In the genomic region with DNA sequence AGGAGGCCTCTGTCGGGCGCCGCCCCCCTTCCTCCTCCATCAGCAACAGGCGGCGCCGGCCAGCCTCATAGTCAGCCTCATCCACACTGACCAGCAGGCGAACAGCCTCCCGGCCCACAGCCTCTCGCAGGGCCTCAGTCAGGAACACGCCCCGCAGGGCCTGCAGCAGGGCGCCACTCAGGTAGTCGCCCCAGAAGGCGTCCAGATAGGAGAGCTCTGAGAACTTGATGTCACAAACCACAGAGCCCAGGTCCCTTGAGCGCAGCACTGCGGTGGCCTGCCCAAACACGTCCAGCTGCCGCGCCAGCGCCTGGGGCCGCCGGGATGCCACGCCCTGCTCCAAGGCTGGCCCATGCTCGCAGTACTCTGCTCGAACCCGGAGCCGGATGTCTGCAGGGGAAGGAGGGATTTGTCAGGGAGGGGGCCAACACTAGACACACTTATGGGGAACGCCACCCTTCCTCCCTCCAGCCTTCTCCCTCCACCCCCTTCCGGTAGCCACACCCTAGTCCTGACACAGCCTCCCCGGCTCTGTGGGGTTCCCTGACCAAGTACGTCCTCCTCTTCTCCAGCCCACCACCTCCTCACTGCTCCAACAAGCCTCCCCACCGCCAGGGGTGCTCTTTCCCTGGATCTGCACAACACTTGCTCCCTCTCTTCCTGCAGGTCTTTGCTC, we compare ENCODE assay signal across 1 cellular context.
TF ChIP-seq lines count a peak whose summit lies in the region.

No MANE protein-coding gene starts in this region.

TF ChIP-seq in GM12878, 131 proteins besides CTCF, POLR2A, EP300 and RAD21 (continues in another document):
- no peak; the same call in 1 of the 2 replicates for TF ChIP-seq SPI1 (IDR thresholded peaks at IDR 0.05; ENCODE audit: borderline replicate concordance, insufficient read depth, low read depth, low read length)
- TF ChIP-seq EZH2 (IDR thresholded peaks at IDR 0.05; ENCODE audit: borderline replicate concordance, control insufficient read depth, low read depth, low read length), result no peak
- TF ChIP-seq ATF7 (IDR thresholded peaks at IDR 0.05; ENCODE audit: low read depth), result peak; percentile 45; the same call in 1 of the 2 replicates
- TF ChIP-seq FOS (IDR thresholded peaks at IDR 0.05; ENCODE audit: borderline replicate concordance, extremely low read depth, insufficient read length), result no peak
- TF ChIP-seq CBX3 (IDR thresholded peaks at IDR 0.05; ENCODE audit: borderline replicate concordance, low read depth), result no peak
- peak; percentile 68; the same call in 1 of the 2 replicates for TF ChIP-seq DPF2 (IDR thresholded peaks at IDR 0.05)
- TF ChIP-seq CEBPB (IDR thresholded peaks at IDR 0.05; ENCODE audit: borderline replicate concordance in 1 of 2, low read depth in 2 of 2, low read length in 2 of 2), result no peak
- TF ChIP-seq, protein P1, sequence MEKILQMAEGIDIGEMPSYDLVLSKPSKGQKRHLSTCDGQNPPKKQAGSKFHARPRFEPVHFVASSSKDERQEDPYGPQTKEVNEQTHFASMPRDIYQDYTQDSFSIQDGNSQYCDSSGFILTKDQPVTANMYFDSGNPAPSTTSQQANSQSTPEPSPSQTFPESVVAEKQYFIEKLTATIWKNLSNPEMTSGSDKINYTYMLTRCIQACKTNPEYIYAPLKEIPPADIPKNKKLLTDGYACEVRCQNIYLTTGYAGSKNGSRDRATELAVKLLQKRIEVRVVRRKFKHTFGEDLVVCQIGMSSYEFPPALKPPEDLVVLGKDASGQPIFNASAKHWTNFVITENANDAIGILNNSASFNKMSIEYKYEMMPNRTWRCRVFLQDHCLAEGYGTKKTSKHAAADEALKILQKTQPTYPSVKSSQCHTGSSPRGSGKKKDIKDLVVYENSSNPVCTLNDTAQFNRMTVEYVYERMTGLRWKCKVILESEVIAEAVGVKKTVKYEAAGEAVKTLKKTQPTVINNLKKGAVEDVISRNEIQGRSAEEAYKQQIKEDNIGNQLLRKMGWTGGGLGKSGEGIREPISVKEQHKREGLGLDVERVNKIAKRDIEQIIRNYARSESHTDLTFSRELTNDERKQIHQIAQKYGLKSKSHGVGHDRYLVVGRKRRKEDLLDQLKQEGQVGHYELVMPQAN (conservative IDR thresholded peaks at IDR 0.05), result no peak
- no peak for TF ChIP-seq KLF5 (IDR thresholded peaks at IDR 0.05; ENCODE audit: partially characterized antibody)
- TF ChIP-seq, protein P2, sequence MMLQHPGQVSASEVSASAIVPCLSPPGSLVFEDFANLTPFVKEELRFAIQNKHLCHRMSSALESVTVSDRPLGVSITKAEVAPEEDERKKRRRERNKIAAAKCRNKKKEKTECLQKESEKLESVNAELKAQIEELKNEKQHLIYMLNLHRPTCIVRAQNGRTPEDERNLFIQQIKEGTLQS (IDR thresholded peaks at IDR 0.05; ENCODE audit: borderline replicate concordance, extremely low read depth, low read depth, low read length), result no peak
- 0 out of 2 replicates have a peak, but pooled peaks have one; percentile 19 for TF ChIP-seq MTA2 (IDR thresholded peaks at IDR 0.05; ENCODE audit: low read depth)
- TF ChIP-seq, protein P3, sequence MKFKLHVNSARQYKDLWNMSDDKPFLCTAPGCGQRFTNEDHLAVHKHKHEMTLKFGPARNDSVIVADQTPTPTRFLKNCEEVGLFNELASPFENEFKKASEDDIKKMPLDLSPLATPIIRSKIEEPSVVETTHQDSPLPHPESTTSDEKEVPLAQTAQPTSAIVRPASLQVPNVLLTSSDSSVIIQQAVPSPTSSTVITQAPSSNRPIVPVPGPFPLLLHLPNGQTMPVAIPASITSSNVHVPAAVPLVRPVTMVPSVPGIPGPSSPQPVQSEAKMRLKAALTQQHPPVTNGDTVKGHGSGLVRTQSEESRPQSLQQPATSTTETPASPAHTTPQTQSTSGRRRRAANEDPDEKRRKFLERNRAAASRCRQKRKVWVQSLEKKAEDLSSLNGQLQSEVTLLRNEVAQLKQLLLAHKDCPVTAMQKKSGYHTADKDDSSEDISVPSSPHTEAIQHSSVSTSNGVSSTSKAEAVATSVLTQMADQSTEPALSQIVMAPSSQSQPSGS (IDR thresholded peaks at IDR 0.05; ENCODE audit: low read length), result no peak
- no peak for TF ChIP-seq ZBED1 (IDR thresholded peaks at IDR 0.05; ENCODE audit: borderline replicate concordance)
- no peak for TF ChIP-seq NR2F1 (conservative IDR thresholded peaks at IDR 0.05)
- TF ChIP-seq, protein P4, sequence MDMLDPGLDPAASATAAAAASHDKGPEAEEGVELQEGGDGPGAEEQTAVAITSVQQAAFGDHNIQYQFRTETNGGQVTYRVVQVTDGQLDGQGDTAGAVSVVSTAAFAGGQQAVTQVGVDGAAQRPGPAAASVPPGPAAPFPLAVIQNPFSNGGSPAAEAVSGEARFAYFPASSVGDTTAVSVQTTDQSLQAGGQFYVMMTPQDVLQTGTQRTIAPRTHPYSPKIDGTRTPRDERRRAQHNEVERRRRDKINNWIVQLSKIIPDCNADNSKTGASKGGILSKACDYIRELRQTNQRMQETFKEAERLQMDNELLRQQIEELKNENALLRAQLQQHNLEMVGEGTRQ (IDR thresholded peaks at IDR 0.05; ENCODE audit: borderline replicate concordance, low read depth, low read length), result no peak
- TF ChIP-seq, protein P5, sequence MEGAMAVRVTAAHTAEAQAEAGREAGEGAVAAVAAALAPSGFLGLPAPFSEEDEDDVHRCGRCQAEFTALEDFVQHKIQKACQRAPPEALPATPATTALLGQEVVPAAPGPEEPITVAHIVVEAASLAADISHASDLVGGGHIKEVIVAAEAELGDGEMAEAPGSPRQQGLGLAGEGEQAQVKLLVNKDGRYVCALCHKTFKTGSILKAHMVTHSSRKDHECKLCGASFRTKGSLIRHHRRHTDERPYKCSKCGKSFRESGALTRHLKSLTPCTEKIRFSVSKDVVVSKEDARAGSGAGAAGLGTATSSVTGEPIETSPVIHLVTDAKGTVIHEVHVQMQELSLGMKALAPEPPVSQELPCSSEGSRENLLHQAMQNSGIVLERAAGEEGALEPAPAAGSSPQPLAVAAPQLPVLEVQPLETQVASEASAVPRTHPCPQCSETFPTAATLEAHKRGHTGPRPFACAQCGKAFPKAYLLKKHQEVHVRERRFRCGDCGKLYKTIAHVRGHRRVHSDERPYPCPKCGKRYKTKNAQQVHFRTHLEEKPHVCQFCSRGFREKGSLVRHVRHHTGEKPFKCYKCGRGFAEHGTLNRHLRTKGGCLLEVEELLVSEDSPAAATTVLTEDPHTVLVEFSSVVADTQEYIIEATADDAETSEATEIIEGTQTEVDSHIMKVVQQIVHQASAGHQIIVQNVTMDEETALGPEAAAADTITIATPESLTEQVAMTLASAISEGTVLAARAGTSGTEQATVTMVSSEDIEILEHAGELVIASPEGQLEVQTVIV (IDR thresholded peaks at IDR 0.05; ENCODE audit: borderline replicate concordance, partially characterized antibody), result peak; percentile 42
- TF ChIP-seq NRF1 (conservative IDR thresholded peaks at IDR 0.05; ENCODE audit: low read depth, low read length), result no peak
- TF ChIP-seq, protein P6, sequence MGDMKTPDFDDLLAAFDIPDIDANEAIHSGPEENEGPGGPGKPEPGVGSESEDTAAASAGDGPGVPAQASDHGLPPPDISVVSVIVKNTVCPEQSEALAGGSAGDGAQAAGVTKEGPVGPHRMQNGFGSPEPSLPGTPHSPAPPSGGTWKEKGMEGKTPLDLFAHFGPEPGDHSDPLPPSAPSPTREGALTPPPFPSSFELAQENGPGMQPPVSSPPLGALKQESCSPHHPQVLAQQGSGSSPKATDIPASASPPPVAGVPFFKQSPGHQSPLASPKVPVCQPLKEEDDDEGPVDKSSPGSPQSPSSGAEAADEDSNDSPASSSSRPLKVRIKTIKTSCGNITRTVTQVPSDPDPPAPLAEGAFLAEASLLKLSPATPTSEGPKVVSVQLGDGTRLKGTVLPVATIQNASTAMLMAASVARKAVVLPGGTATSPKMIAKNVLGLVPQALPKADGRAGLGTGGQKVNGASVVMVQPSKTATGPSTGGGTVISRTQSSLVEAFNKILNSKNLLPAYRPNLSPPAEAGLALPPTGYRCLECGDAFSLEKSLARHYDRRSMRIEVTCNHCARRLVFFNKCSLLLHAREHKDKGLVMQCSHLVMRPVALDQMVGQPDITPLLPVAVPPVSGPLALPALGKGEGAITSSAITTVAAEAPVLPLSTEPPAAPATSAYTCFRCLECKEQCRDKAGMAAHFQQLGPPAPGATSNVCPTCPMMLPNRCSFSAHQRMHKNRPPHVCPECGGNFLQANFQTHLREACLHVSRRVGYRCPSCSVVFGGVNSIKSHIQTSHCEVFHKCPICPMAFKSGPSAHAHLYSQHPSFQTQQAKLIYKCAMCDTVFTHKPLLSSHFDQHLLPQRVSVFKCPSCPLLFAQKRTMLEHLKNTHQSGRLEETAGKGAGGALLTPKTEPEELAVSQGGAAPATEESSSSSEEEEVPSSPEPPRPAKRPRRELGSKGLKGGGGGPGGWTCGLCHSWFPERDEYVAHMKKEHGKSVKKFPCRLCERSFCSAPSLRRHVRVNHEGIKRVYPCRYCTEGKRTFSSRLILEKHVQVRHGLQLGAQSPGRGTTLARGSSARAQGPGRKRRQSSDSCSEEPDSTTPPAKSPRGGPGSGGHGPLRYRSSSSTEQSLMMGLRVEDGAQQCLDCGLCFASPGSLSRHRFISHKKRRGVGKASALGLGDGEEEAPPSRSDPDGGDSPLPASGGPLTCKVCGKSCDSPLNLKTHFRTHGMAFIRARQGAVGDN (IDR thresholded peaks at IDR 0.05), result peak; percentile 20; the same call in 1 of the 2 replicates
- 0 out of 2 replicates have a peak, but pooled peaks have one; percentile 70 for TF ChIP-seq TCF3 (IDR thresholded peaks at IDR 0.05; ENCODE audit: borderline replicate concordance, insufficient read depth, low read depth, low read length)
- TF ChIP-seq TARDBP (IDR thresholded peaks at IDR 0.05; ENCODE audit: borderline replicate concordance), result no peak
- TF ChIP-seq EGR1 (IDR thresholded peaks at IDR 0.05; ENCODE audit: borderline replicate concordance in 1 of 2, low read depth in 2 of 2, low read length in 2 of 2), result no peak
- peak; percentile 98 for TF ChIP-seq HDGF (IDR thresholded peaks at IDR 0.05)
- TF ChIP-seq, protein P7, sequence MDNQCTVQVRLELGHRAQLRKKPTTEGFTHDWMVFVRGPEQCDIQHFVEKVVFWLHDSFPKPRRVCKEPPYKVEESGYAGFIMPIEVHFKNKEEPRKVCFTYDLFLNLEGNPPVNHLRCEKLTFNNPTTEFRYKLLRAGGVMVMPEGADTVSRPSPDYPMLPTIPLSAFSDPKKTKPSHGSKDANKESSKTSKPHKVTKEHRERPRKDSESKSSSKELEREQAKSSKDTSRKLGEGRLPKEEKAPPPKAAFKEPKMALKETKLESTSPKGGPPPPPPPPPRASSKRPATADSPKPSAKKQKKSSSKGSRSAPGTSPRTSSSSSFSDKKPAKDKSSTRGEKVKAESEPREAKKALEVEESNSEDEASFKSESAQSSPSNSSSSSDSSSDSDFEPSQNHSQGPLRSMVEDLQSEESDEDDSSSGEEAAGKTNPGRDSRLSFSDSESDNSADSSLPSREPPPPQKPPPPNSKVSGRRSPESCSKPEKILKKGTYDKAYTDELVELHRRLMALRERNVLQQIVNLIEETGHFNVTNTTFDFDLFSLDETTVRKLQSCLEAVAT (IDR thresholded peaks at IDR 0.05), result 0 out of 2 replicates have a peak, but pooled peaks have one; percentile 36
- TF ChIP-seq FOXM1 (IDR thresholded peaks at IDR 0.05; ENCODE audit: low read depth, low read length), result no peak
- TF ChIP-seq, protein P8, sequence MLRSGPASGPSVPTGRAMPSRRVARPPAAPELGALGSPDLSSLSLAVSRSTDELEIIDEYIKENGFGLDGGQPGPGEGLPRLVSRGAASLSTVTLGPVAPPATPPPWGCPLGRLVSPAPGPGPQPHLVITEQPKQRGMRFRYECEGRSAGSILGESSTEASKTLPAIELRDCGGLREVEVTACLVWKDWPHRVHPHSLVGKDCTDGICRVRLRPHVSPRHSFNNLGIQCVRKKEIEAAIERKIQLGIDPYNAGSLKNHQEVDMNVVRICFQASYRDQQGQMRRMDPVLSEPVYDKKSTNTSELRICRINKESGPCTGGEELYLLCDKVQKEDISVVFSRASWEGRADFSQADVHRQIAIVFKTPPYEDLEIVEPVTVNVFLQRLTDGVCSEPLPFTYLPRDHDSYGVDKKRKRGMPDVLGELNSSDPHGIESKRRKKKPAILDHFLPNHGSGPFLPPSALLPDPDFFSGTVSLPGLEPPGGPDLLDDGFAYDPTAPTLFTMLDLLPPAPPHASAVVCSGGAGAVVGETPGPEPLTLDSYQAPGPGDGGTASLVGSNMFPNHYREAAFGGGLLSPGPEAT (IDR thresholded peaks at IDR 0.05; ENCODE audit: low read depth), result 0 out of 2 replicates have a peak, but pooled peaks have one; percentile 4
- peak; percentile 66; the same call in 1 of the 2 replicates for TF ChIP-seq IKZF1 (conservative IDR thresholded peaks at IDR 0.05)
- TF ChIP-seq ZNF384 (IDR thresholded peaks at IDR 0.05; ENCODE audit: borderline replicate concordance, low read depth, low read length), result no peak
- peak; percentile 52; the same call in 1 of the 2 replicates for TF ChIP-seq LARP7 (IDR thresholded peaks at IDR 0.05)
- TF ChIP-seq POLR2AphosphoS5 (IDR thresholded peaks at IDR 0.05; ENCODE audit: low read length), result 0 out of 2 replicates have a peak, but pooled peaks have one; percentile 36
- peak; percentile 61; the same call in 1 of the 2 replicates for TF ChIP-seq EED (IDR thresholded peaks at IDR 0.05; ENCODE audit: low read depth)
- TF ChIP-seq ZNF207 (IDR thresholded peaks at IDR 0.05; ENCODE audit: borderline replicate concordance), result no peak
- 0 out of 2 replicates have a peak, but pooled peaks have one; percentile 23 for TF ChIP-seq CREM (IDR thresholded peaks at IDR 0.05; ENCODE audit: low read depth)
- TF ChIP-seq MEF2B (IDR thresholded peaks at IDR 0.05; ENCODE audit: partially characterized antibody, poor library complexity, severe bottlenecking), result peak; percentile 33
- TF ChIP-seq NBN (IDR thresholded peaks at IDR 0.05), result peak; percentile 83
- TF ChIP-seq PAX5 (IDR thresholded peaks at IDR 0.05; ENCODE audit: borderline replicate concordance, low read depth, low read length), result no peak
- TF ChIP-seq BACH1 (IDR thresholded peaks at IDR 0.05; ENCODE audit: borderline replicate concordance), result peak; percentile 73; the same call in 1 of the 2 replicates
- TF ChIP-seq CHD4 (IDR thresholded peaks at IDR 0.05), result no peak
- TF ChIP-seq MTA3 (IDR thresholded peaks at IDR 0.05; ENCODE audit: borderline replicate concordance, low read length), result no peak
- TF ChIP-seq, protein P9, sequence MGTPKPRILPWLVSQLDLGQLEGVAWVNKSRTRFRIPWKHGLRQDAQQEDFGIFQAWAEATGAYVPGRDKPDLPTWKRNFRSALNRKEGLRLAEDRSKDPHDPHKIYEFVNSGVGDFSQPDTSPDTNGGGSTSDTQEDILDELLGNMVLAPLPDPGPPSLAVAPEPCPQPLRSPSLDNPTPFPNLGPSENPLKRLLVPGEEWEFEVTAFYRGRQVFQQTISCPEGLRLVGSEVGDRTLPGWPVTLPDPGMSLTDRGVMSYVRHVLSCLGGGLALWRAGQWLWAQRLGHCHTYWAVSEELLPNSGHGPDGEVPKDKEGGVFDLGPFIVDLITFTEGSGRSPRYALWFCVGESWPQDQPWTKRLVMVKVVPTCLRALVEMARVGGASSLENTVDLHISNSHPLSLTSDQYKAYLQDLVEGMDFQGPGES (IDR thresholded peaks at IDR 0.05), result no peak
- no peak; the same call in 1 of the 2 replicates for TF ChIP-seq SMC3 (IDR thresholded peaks at IDR 0.05; ENCODE audit: borderline replicate concordance, low read length)
- TF ChIP-seq SUPT20H (IDR thresholded peaks at IDR 0.05; ENCODE audit: borderline replicate concordance, control insufficient read depth, low read depth, low read length), result no peak
- peak; percentile 73; the same call in 1 of the 2 replicates for TF ChIP-seq RUNX3 (IDR thresholded peaks at IDR 0.05; ENCODE audit: low read length)
- TF ChIP-seq HDAC2 (IDR thresholded peaks at IDR 0.05), result no peak
- no peak for TF ChIP-seq GABPA (IDR thresholded peaks at IDR 0.05; ENCODE audit: low read depth)
- TF ChIP-seq TCF12 (IDR thresholded peaks at IDR 0.05; ENCODE audit: low read depth, low read length), result peak; percentile 41; the same call in 1 of the 2 replicates
